Comparison of ENCODE assay signal across 1 cellular context in genomic region chr6:5028301-5028700, GRCh38.
TF ChIP-seq lines count a peak whose summit lies in the region.

No MANE protein-coding gene starts in this region.

TF ChIP-seq in HEK293, 187 proteins besides CTCF, POLR2A, EP300 and RAD21 (continued from another document):
- 0 out of 2 replicates have a peak, but pooled peaks have one; percentile 58 for TF ChIP-seq ZNF24 (tag by site-specific recombination; IDR thresholded peaks at IDR 0.05)
